In genomic region chr1:169788402-169788801, GRCh38 we compare ENCODE assay signal across 26 cellular contexts.
"Had no signal": no experiment of that assay in that cellular context is flagged by ENCODE, and none has a peak within 500 bp of the region (broad histone marks: within the 10 kb centered on the region; RNA-seq: fewer than 3 reads in every experiment).

No MANE protein-coding gene starts in this region.

- ATAC-seq: stimulated activated effector memory CD8-positive, alpha-beta T cell treated with anti-CD3 and anti-CD28 coated beads, Interleukin-12 subunit alpha, Interleukin-12 subunit beta, amount 100 ng/mL, for 72 hours; stimulated activated memory B cell treated with anti-CD40 and anti-IgM and Interleukin-4, amounts not matched to agents 10 μg/mL and 1 μg/mL and 100 μg/mL, for 72 hours; stimulated activated naive B cell treated with anti-CD40 and anti-IgM and Interleukin-4, amounts not matched to agents 10 μg/mL and 1 μg/mL and 100 μg/mL, for 72 hours; stimulated activated naive CD8-positive, alpha-beta T cell treated with anti-CD3 and anti-CD28 coated beads, Interleukin-15, amount 100 ng/mL, for 72 hours; stimulated activated naive CD8-positive, alpha-beta T cell treated with anti-CD3 and anti-CD28 coated beads, Interleukin-15, Interleukin-2, amounts not matched to agents 100 U/mL and 50 U/mL, for 24 hours; upper lobe of right lung had no signal

- H3K4me3 ChIP-seq: stomach, suprapubic skin, testis, thoracic aorta, thyroid gland, tibial artery, tibial nerve, transverse colon, upper lobe of left lung, upper lobe of right lung, uterus, vagina had no signal

- DNase-seq: stimulated activated CD4-positive, alpha-beta T cell treated with anti-CD3 and anti-CD28 coated beads, Interleukin-2, amount 100 ng/mL, for 48 hours; stimulated activated CD4-positive, alpha-beta T cell treated with anti-CD3 and anti-CD28 coated beads, Interleukin-4, amount 100 ng/mL, for 1 hour; stimulated activated CD4-positive, alpha-beta T cell treated with anti-CD3 and anti-CD28 coated beads, Interleukin-4, amount 100 ng/mL, for 24 hours; stimulated activated CD4-positive, alpha-beta T cell treated with anti-CD3 and anti-CD28 coated beads, Interleukin-4, amount 100 ng/mL, for 4 hours; stimulated activated CD8-positive, alpha-beta memory T cell treated with anti-CD3 and anti-CD28 coated beads, Interleukin-4, amount 100 ng/mL, for 48 hours; stimulated activated naive B cell treated with anti-CD40 and anti-IgM and Interleukin-4, amounts not matched to agents 10 μg/mL and 1 μg/mL and 100 μg/mL, for 72 hours; stimulated activated naive CD4-positive, alpha-beta T cell; stimulated activated naive CD4-positive, alpha-beta T cell treated with Interleukin-2 at 50 U/mL for 16 hours; stimulated activated naive CD8-positive, alpha-beta T cell treated with anti-CD3 and anti-CD28 coated beads, Interleukin-15, amount 100 ng/mL, for 72 hours; stimulated activated naive CD8-positive, alpha-beta T cell treated with anti-CD3 and anti-CD28 coated beads, Interleukin-15, Interleukin-2, amounts not matched to agents 100 U/mL and 50 U/mL, for 24 hours; stomach; substantia nigra; testis; thyroid gland; tibial artery; transverse colon; upper lobe of left lung; upper lobe of right lung; uterus had no signal

- FAIRE-seq: urothelium cell line had no signal

- H3K36me3 ChIP-seq: thoracic aorta, thyroid gland, tibial artery, uterus, vagina had no signal

- H3K9me3 ChIP-seq: stomach, suprapubic skin, testis, thoracic aorta, thyroid gland, tibial artery, transverse colon, upper lobe of left lung, upper lobe of right lung, uterus, vagina had no signal

- H3K27ac ChIP-seq: stomach, suprapubic skin, testis, thoracic aorta, thyroid gland, tibial artery, tibial nerve, transverse colon, upper lobe of left lung, upper lobe of right lung, uterus, vagina had no signal

- H3K27me3 ChIP-seq: suprapubic skin, testis, thyroid gland, tibial artery, tibial nerve, transverse colon, upper lobe of left lung, uterus, vagina had no signal

- H3K4me1 ChIP-seq: testis, upper lobe of left lung, upper lobe of right lung, uterus, vagina had no signal
